Comparison of ENCODE assay signal across 27 cellular contexts in genomic region chr7:90187507-90188050, GRCh38. TPM values are rescaled to one million over a fixed set of nuclear protein-coding genes. Genes with fewer than 3 reads are reported as not detected.
"Had no signal": no experiment of that assay in that cellular context is flagged by ENCODE, and none has a peak within 500 bp of the region (broad histone marks: within the 10 kb centered on the region; RNA-seq: fewer than 3 reads in every experiment).

No MANE protein-coding gene starts in this region.

- H3K4me1 Mint-ChIP-seq: activated naive CD4-positive, alpha-beta T cell treated with anti-CD3 and anti-CD28 coated beads, Interleukin-2, amount 50 U/mL, for 24 hours; brain; central memory CD8-positive, alpha-beta T cell had no signal

- H3K9ac ChIP-seq: SK-N-SH had no signal

- H3K4me2 ChIP-seq: SK-N-SH had no signal

- H3K4me3 Mint-ChIP-seq: activated CD8-positive, alpha-beta T cell treated with anti-CD3 and anti-CD28 coated beads, Interleukin-2, amount 10 ng/mL, durations not matched to agents 7 days and 5 days; activated naive CD4-positive, alpha-beta T cell treated with anti-CD3 and anti-CD28 coated beads, Interleukin-2, amount 50 U/mL, for 24 hours; brain; central memory CD8-positive, alpha-beta T cell had no signal

- H3K27ac ChIP-seq: Peyer's patch, RWPE1, SJCRH30, WERI-Rb-1 had no signal

- H3K9me3 Mint-ChIP-seq: activated naive CD4-positive, alpha-beta T cell treated with anti-CD3 and anti-CD28 coated beads, Interleukin-2, amount 50 U/mL, for 24 hours; central memory CD8-positive, alpha-beta T cell had no signal

- H3K9me3 ChIP-seq: Peyer's patch had no signal

- DNase-seq: activated CD4-positive, alpha-beta T cell treated with anti-CD3 and anti-CD28 coated beads for 4 hours; activated CD4-positive, alpha-beta T cell treated with anti-CD3 and anti-CD28 coated beads, Interleukin-2, amount 50 U/mL, for 4 hours; activated CD8-positive, alpha-beta memory T cell treated with anti-CD3 and anti-CD28 coated beads, Interleukin-2, amount 50 U/mL, for 48 hours; activated CD8-positive, alpha-beta T cell treated with anti-CD3 and anti-CD28 coated beads, Interleukin-2, amount 10 ng/mL, durations not matched to agents 7 days and 5 days; activated naive CD4-positive, alpha-beta T cell; activated T-cell treated with anti-CD3 and anti-CD28 coated beads, Interleukin-2, amount 50 U/mL, for 1 hour; amygdala; NCI-H1105; NCI-H1436; NCI-H1694 treated with DMSO at 0.1 percent for 48 hours; NCI-H2029 treated with DMSO at 0.1 percent for 48 hours; NCI-H345; NCI-H510A; NCI-H526 treated with DMSO at 0.1 percent for 48 hours; NCI-H82; Peyer's patch; Right ventricle myocardium superior; SJCRH30; SK-N-SH; T-helper 1 cell; WERI-Rb-1 had no signal

- ATAC-seq: activated CD4-positive, CD25-positive, alpha-beta regulatory T cell treated with anti-CD3 and anti-CD28 coated beads, Interleukin-2, amount 50 U/mL, for 24 hours; activated CD8-positive, alpha-beta T cell treated with anti-CD3 and anti-CD28 coated beads, Interleukin-2, amount 10 ng/mL, durations not matched to agents 7 days and 5 days had no signal

- H3K36me3 Mint-ChIP-seq: brain had no signal

- H3K4me1 ChIP-seq: SJCRH30 had no signal

- H3K4me3 ChIP-seq: Peyer's patch, SJCRH30 had no signal

- H3K27me3 Mint-ChIP-seq: brain; central memory CD8-positive, alpha-beta T cell had no signal

- H3K27me3 ChIP-seq: Peyer's patch, SJCRH30 had no signal

- H3K27ac Mint-ChIP-seq: activated CD8-positive, alpha-beta T cell treated with anti-CD3 and anti-CD28 coated beads, Interleukin-2, amount 10 ng/mL, durations not matched to agents 7 days and 5 days; activated naive CD4-positive, alpha-beta T cell treated with anti-CD3 and anti-CD28 coated beads, Interleukin-2, amount 50 U/mL, for 24 hours; brain had no signal

- H3K36me3 ChIP-seq: Peyer's patch, SJCRH30, WERI-Rb-1 had no signal

RNA-seq across cellular contexts. Expression of gene STEAP2, which starts 24.0 kb away (rescaled TPM):
- total RNA-seq: activated CD8-positive, alpha-beta T cell treated with anti-CD3 and anti-CD28 coated beads, Interleukin-2, amount 10 ng/mL, durations not matched to agents 7 days and 5 days had no signal

RNA-seq across cellular contexts. Expression of gene STEAP1, which starts 33.3 kb away (rescaled TPM):
- total RNA-seq: activated CD8-positive, alpha-beta T cell treated with anti-CD3 and anti-CD28 coated beads, Interleukin-2, amount 10 ng/mL, durations not matched to agents 7 days and 5 days; T-helper 2 cell treated with Interferon-gamma antibody and Interleukin-4, amounts not matched to agents 100 ng/mL and 5 ng/mL, for 36 hours had no signal

RNA-seq across cellular contexts. Expression of gene CFAP69, which starts 57.4 kb away (rescaled TPM):
- total RNA-seq: T-helper 2 cell treated with Interferon-gamma antibody and Interleukin-4, amounts not matched to agents 100 ng/mL and 5 ng/mL, for 36 hours had no signal
